Comparison of ENCODE assay signal across 24 cellular contexts in genomic region chr2:225108805-225109204, GRCh38.
"Had no signal": no experiment of that assay in that cellular context is flagged by ENCODE, and none has a peak within 500 bp of the region (broad histone marks: within the 10 kb centered on the region; RNA-seq: fewer than 3 reads in every experiment).

No MANE protein-coding gene starts in this region.

- H3K27ac ChIP-seq: SJSA1, VCaP had no signal

- H3K36me3 ChIP-seq: MG63, SJSA1 had no signal

- H3K4me3 ChIP-seq: MG63, SJSA1 had no signal

- H3K4me3 Mint-ChIP-seq: activated CD4-positive, alpha-beta memory T cell treated with anti-CD3 and anti-CD28 coated beads, Interleukin-2, amount 10 ng/mL, durations not matched to agents 7 days and 5 days; activated CD4-positive, alpha-beta T cell treated with anti-CD3 and anti-CD28 coated beads for 36 hours; activated naive CD4-positive, alpha-beta T cell treated with anti-CD3 and anti-CD28 coated beads for 36 hours; activated naive CD8-positive, alpha-beta T cell; activated T-helper 17 cell treated with anti-CD3 and anti-CD28 coated beads, Interleukin-2, amount 50 U/mL, for 72 hours; brain; central memory CD8-positive, alpha-beta T cell; T-cell had no signal

- H3K27me3 ChIP-seq: MG63, SJSA1 had no signal

- H3K4me1 Mint-ChIP-seq: activated CD4-positive, alpha-beta memory T cell treated with anti-CD3 and anti-CD28 coated beads, Interleukin-2, amount 10 ng/mL, durations not matched to agents 7 days and 5 days; activated CD4-positive, alpha-beta T cell treated with anti-CD3 and anti-CD28 coated beads for 36 hours; activated T-helper 17 cell treated with anti-CD3 and anti-CD28 coated beads, Interleukin-2, amount 50 U/mL, for 72 hours; central memory CD8-positive, alpha-beta T cell had no signal

- H3K27me3 Mint-ChIP-seq: activated CD4-positive, alpha-beta T cell treated with anti-CD3 and anti-CD28 coated beads for 36 hours; activated naive CD8-positive, alpha-beta T cell; activated T-helper 17 cell treated with anti-CD3 and anti-CD28 coated beads, Interleukin-2, amount 50 U/mL, for 72 hours; brain; T-cell had no signal

- H3K9me3 ChIP-seq: MG63, SJSA1 had no signal

- ATAC-seq: activated CD4-positive, alpha-beta T cell treated with anti-CD3 and anti-CD28 coated beads for 36 hours; activated T-helper 17 cell treated with anti-CD3 and anti-CD28 coated beads, Interleukin-2, amount 50 U/mL, for 72 hours; T-cell had no signal

- H3K36me3 Mint-ChIP-seq: activated naive CD8-positive, alpha-beta T cell; brain; T-cell had no signal

- FAIRE-seq: RCC 7860 had no signal

- H3K27ac Mint-ChIP-seq: activated CD4-positive, alpha-beta memory T cell treated with anti-CD3 and anti-CD28 coated beads, Interleukin-2, amount 10 ng/mL, durations not matched to agents 7 days and 5 days; activated CD4-positive, alpha-beta T cell treated with anti-CD3 and anti-CD28 coated beads for 36 hours; activated naive CD4-positive, alpha-beta T cell treated with anti-CD3 and anti-CD28 coated beads for 36 hours; activated naive CD8-positive, alpha-beta T cell; activated T-helper 17 cell treated with anti-CD3 and anti-CD28 coated beads, Interleukin-2, amount 50 U/mL, for 72 hours; brain had no signal

- H3K9me3 Mint-ChIP-seq: activated naive CD4-positive, alpha-beta T cell treated with anti-CD3 and anti-CD28 coated beads for 36 hours; activated T-helper 17 cell treated with anti-CD3 and anti-CD28 coated beads, Interleukin-2, amount 50 U/mL, for 72 hours; central memory CD8-positive, alpha-beta T cell; T-cell had no signal

- DNase-seq: activated CD4-positive, alpha-beta memory T cell treated with anti-CD3 and anti-CD28 coated beads, Interleukin-2, amount 10 ng/mL, durations not matched to agents 7 days and 5 days; activated CD4-positive, alpha-beta T cell treated with anti-CD3 and anti-CD28 coated beads for 36 hours; activated CD4-positive, alpha-beta T cell treated with anti-CD3 and anti-CD28 coated beads, Interleukin-2, amount 50 U/mL, for 1 hour; activated gamma-delta T cell; activated naive CD4-positive, alpha-beta T cell treated with anti-CD3 and anti-CD28 coated beads for 36 hours; activated T-cell treated with anti-CD3 and anti-CD28 coated beads for 4 hours; activated T-cell treated with anti-CD3 and anti-CD28 coated beads, Interleukin-2, amount 50 U/mL, for 48 hours; amygdala; MG63; NCI-H1105; NCI-H1436; NCI-H1694 treated with DMSO at 0.1 percent for 48 hours; NCI-H2029 treated with DMSO at 0.1 percent for 48 hours; NCI-H524; SHP77; T-cell; T-helper 2 cell had no signal
